ENCODE assay signal across 13 cellular contexts in genomic region chr12:88639361-88639760, GRCh38. TPM values are rescaled to one million over a fixed set of nuclear protein-coding genes. Genes with fewer than 3 reads are reported as not detected.
DNase-seq lines count a peak whose midpoint lies in the region; ATAC-seq and TF ChIP-seq lines count a peak whose summit lies in the region.
"Had no signal": no experiment of that assay in that cellular context is flagged by ENCODE, and none has a peak within 500 bp of the region (broad histone marks: within the 10 kb centered on the region; RNA-seq: fewer than 3 reads in every experiment).

No MANE protein-coding gene starts in this region.

- H3K4me1 ChIP-seq in stomach, result peaks cover 0 to 28% (median 11%) of the 10 kb centered on the region in 4 donors

- H3K4me3 Mint-ChIP-seq in CD4-positive, alpha-beta T cell, result no peak overlapping the region
- H3K4me3 Mint-ChIP-seq: effector memory CD8-positive, alpha-beta T cell had no signal

- H3K9ac ChIP-seq in SK-N-MC (ENCODE audit: insufficient read length), result peak overlapping the region; percentile 11

- intact Hi-C loops in stomach (cut with DNase I; ENCODE audit: low total_unique reads) (no loop called here), head of caudate nucleus (cut with DNase I) (no loop called here)
- intact Hi-C loops in CD4-positive, alpha-beta T cell (cut with DNase I, micrococcal nuclease), result no loop called here

- H3K9me3 ChIP-seq in SK-N-MC (ENCODE audit: low read depth, low read length), result no peaks in the 10 kb centered on the region
- no peaks in the 10 kb centered on the region for H3K9me3 ChIP-seq in stomach
- H3K9me3 ChIP-seq in CD4-positive, alpha-beta T cell (ENCODE audit: control insufficient read depth, low read length), result no peaks in the 10 kb centered on the region

- H3K36me3 ChIP-seq in SK-N-MC (ENCODE audit: insufficient read depth, low read length) (no peaks in the 10 kb centered on the region), stomach (no peaks in the 10 kb centered on the region)

- H3K27ac ChIP-seq in SK-N-MC, result peak overlapping the region; percentile 79
- H3K27ac ChIP-seq in stomach, result peak overlapping the region in 4 of 5 donors; percentile 38 to 74 (median 66)
- H3K27ac ChIP-seq in CD4-positive, alpha-beta T cell (ENCODE audit: low read depth, low read length), result no peak overlapping the region
- H3K27ac ChIP-seq: 22Rv1 had no signal

- H3K27me3 Mint-ChIP-seq in CD4-positive, alpha-beta T cell, result no peaks in the 10 kb centered on the region
- H3K27me3 Mint-ChIP-seq: effector memory CD8-positive, alpha-beta T cell had no signal

- H3K4me3 ChIP-seq in SK-N-MC (peak overlapping the region; percentile 69), stomach (no peak overlapping the region)

- H3K9me3 Mint-ChIP-seq in CD4-positive, alpha-beta T cell, result no peaks in the 10 kb centered on the region
- H3K9me3 Mint-ChIP-seq: effector memory CD8-positive, alpha-beta T cell had no signal

- H3K27me3 ChIP-seq in stomach, result no peaks in the 10 kb centered on the region
- H3K27me3 ChIP-seq in CD4-positive, alpha-beta T cell (ENCODE audit: control insufficient read depth, insufficient read depth, low read length), result no peaks in the 10 kb centered on the region

- DNase-seq in NCI-H1092 treated with DMSO at 0.1 percent for 48 hours (lab: John Stamatoyannopoulos, UW), result peak; percentile 64
- no peak for DNase-seq in NCI-H1092 (lab: John Stamatoyannopoulos, UW)
- peak; percentile 8 for DNase-seq in SK-N-MC (ENCODE audit: low read depth, low spot score)
- peak; percentile 58 for DNase-seq in iris pigment epithelial cell (ENCODE audit: low read depth)
- no peak for DNase-seq in stomach
- DNase-seq in CD4-positive, alpha-beta T cell, result no peak
- no peak for DNase-seq in activated T-cell treated with anti-CD3 and anti-CD28 coated beads, Interleukin-2, amount 50 U/mL, for 1 hour
- no peak for DNase-seq in head of caudate nucleus
- DNase-seq: activated CD4-positive, CD25-positive, alpha-beta regulatory T cell treated with anti-CD3 and anti-CD28 coated beads, Interleukin-2, amount 50 U/mL, for 72 hours; activated naive CD4-positive, alpha-beta T cell treated with Interleukin-2 at 50 U/mL for 16 hours; effector memory CD8-positive, alpha-beta T cell had no signal

- H3K27ac Mint-ChIP-seq in CD4-positive, alpha-beta T cell, result no peak overlapping the region
- H3K27ac Mint-ChIP-seq: effector memory CD8-positive, alpha-beta T cell; progenitor cell of endocrine pancreas had no signal

- POLR2A ChIA-PET in CD4-positive, alpha-beta T cell (lab: Charles Lee), result no interaction called here

- TF ChIP-seq CTCF in stomach (IDR thresholded peaks at IDR 0.05), result no peak
- no peak for TF ChIP-seq CTCF in CD4-positive, alpha-beta T cell (IDR thresholded peaks at IDR 0.05)

- CTCF ChIA-PET in CD4-positive, alpha-beta T cell (lab: Charles Lee), result no interaction called here

- no peaks in the 10 kb centered on the region for H3K4me1 Mint-ChIP-seq in CD4-positive, alpha-beta T cell (ENCODE audit: low read depth)

- 32 to 43% (median 36%) methylated on average over 3 of the region's 3 CpGs for WGBS in stomach, 5 donors

- no peak for ATAC-seq in CD4-positive, alpha-beta T cell (ENCODE audit: poor library complexity)
- ATAC-seq: effector memory CD8-positive, alpha-beta T cell had no signal

- no peaks in the 10 kb centered on the region for H3K36me3 Mint-ChIP-seq in CD4-positive, alpha-beta T cell (ENCODE audit: low read depth)

- no peak for TF ChIP-seq EP300 in stomach (IDR thresholded peaks at IDR 0.05)

- no peak for TF ChIP-seq POLR2A in stomach (IDR thresholded peaks at IDR 0.05)

RNA-seq across cellular contexts. Expression of gene KITLG, which starts 59.1 kb away (rescaled TPM):
- 10 to 100 TPM in 4 of 5 donors, 1 to 10 TPM in 1; 4.6 to 62.4 (median 49.0) TPM for total RNA-seq in stomach
- polyA plus RNA-seq in stomach, result 10 to 100 TPM; 10.8 to 15.5 (median 12.8) TPM
- not detected for total RNA-seq in CD4-positive, alpha-beta T cell

Comparison
In these comparisons a context has a peak if more than half of its experiments do, and no peak if none do; other contexts are left out.
1. DNase-seq: peak in NCI-H1092 treated with DMSO at 0.1 percent for 48 hours (single experiment), SK-N-MC (single experiment) and iris pigment epithelial cell (single experiment); none in NCI-H1092 (single experiment), stomach (single experiment), CD4-positive, alpha-beta T cell (0 of 10), activated T-cell treated with anti-CD3 and anti-CD28 coated beads, Interleukin-2, amount 50 U/mL, for 1 hour (single experiment) and head of caudate nucleus (0 of 42).
2. RNA of gene KITLG, which starts 59.1 kb away (total RNA-seq): 4.6 to 62.4 TPM in stomach; not detected in CD4-positive, alpha-beta T cell; every median in the first group is over 4 times any median in the second.